2 cellular contexts compared by ENCODE assay signal in genomic region chr10:35217458-35217857, GRCh38.
A peak's percentile ranks its signal among the peaks of the same experiment; 100 is the strongest.
TF ChIP-seq lines count a peak whose summit lies in the region.

No MANE protein-coding gene starts in this region.

TF ChIP-seq in liver, 16 proteins besides CTCF, POLR2A, EP300 and RAD21 (continued from another document):
- TF ChIP-seq REST (IDR thresholded peaks at IDR 0.05) (no peak), NR2F2 (IDR thresholded peaks at IDR 0.05) (peak; percentile 76), HNF4A (conservative IDR thresholded peaks at IDR 0.05) (no peak)

TF ChIP-seq in HepG2, 621 proteins besides CTCF, POLR2A, EP300 and RAD21 (continued from another document):
- TF ChIP-seq ZNF569 (CRISPR knock-in tag; IDR thresholded peaks at IDR 0.05; ENCODE audit: borderline replicate concordance) = no peak
- no peak for TF ChIP-seq HBP1 (CRISPR knock-in tag; IDR thresholded peaks at IDR 0.05; ENCODE audit: low read depth)
- no peak for TF ChIP-seq GATA4 (IDR thresholded peaks at IDR 0.05; ENCODE audit: borderline replicate concordance, low read depth)
- no peak for TF ChIP-seq EED (CRISPR knock-in tag; IDR thresholded peaks at IDR 0.05)
- TF ChIP-seq, protein P1, sequence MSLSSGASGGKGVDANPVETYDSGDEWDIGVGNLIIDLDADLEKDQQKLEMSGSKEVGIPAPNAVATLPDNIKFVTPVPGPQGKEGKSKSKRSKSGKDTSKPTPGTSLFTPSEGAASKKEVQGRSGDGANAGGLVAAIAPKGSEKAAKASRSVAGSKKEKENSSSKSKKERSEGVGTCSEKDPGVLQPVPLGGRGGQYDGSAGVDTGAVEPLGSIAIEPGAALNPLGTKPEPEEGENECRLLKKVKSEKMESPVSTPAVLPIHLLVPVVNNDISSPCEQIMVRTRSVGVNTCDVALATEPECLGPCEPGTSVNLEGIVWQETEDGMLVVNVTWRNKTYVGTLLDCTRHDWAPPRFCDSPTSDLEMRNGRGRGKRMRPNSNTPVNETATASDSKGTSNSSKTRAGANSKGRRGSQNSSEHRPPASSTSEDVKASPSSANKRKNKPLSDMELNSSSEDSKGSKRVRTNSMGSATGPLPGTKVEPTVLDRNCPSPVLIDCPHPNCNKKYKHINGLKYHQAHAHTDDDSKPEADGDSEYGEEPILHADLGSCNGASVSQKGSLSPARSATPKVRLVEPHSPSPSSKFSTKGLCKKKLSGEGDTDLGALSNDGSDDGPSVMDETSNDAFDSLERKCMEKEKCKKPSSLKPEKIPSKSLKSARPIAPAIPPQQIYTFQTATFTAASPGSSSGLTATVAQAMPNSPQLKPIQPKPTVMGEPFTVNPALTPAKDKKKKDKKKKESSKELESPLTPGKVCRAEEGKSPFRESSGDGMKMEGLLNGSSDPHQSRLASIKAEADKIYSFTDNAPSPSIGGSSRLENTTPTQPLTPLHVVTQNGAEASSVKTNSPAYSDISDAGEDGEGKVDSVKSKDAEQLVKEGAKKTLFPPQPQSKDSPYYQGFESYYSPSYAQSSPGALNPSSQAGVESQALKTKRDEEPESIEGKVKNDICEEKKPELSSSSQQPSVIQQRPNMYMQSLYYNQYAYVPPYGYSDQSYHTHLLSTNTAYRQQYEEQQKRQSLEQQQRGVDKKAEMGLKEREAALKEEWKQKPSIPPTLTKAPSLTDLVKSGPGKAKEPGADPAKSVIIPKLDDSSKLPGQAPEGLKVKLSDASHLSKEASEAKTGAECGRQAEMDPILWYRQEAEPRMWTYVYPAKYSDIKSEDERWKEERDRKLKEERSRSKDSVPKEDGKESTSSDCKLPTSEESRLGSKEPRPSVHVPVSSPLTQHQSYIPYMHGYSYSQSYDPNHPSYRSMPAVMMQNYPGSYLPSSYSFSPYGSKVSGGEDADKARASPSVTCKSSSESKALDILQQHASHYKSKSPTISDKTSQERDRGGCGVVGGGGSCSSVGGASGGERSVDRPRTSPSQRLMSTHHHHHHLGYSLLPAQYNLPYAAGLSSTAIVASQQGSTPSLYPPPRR (CRISPR knock-in tag; IDR thresholded peaks at IDR 0.05; ENCODE audit: borderline replicate concordance) = no peak
- TF ChIP-seq PAX8 (CRISPR knock-in tag; IDR thresholded peaks at IDR 0.05; ENCODE audit: borderline replicate concordance) = no peak
- no peak for TF ChIP-seq CEBPG (CRISPR knock-in tag; IDR thresholded peaks at IDR 0.05)
- TF ChIP-seq, protein P2, sequence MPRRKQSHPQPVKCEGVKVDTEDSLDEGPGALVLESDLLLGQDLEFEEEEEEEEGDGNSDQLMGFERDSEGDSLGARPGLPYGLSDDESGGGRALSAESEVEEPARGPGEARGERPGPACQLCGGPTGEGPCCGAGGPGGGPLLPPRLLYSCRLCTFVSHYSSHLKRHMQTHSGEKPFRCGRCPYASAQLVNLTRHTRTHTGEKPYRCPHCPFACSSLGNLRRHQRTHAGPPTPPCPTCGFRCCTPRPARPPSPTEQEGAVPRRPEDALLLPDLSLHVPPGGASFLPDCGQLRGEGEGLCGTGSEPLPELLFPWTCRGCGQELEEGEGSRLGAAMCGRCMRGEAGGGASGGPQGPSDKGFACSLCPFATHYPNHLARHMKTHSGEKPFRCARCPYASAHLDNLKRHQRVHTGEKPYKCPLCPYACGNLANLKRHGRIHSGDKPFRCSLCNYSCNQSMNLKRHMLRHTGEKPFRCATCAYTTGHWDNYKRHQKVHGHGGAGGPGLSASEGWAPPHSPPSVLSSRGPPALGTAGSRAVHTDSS (CRISPR knock-in tag; conservative IDR thresholded peaks at IDR 0.05) = no peak
